In genomic region chr19:12448808-12449207, GRCh38 we compare ENCODE assay signal across 27 cellular contexts. TPM values are rescaled to one million over a fixed set of nuclear protein-coding genes. Genes with fewer than 3 reads are reported as not detected.
DNase-seq lines count a peak whose midpoint lies in the region; ATAC-seq, FAIRE-seq and TF ChIP-seq lines count a peak whose summit lies in the region.
"Had no signal": no experiment of that assay in that cellular context is flagged by ENCODE, and none has a peak within 500 bp of the region (broad histone marks: within the 10 kb centered on the region; RNA-seq: fewer than 3 reads in every experiment).

No MANE protein-coding gene starts in this region.

- CTCF ChIA-PET in HepG2 (lab: Yijun Ruan, JAX; ENCODE audit: low intra/inter-chr PET ratio, low total read pairs) = no interaction called here
- CTCF ChIA-PET in naive thymus-derived CD4-positive, alpha-beta T cell (lab: Charles Lee) = no interaction called here

- TF ChIP-seq RAD21 in HepG2 (CRISPR knock-in tag; IDR thresholded peaks at IDR 0.05) = no peak

- no peak for TF ChIP-seq POLR2A in HepG2 (IDR thresholded peaks at IDR 0.05; ENCODE audit: insufficient read depth in 1 of 2, low read depth in 2 of 2, low read length in 2 of 2)
- TF ChIP-seq POLR2A in right lobe of liver (IDR thresholded peaks at IDR 0.05) = no peak

- WGBS in HepG2 (ENCODE audit: low lambda C conversion rate) = 44% methylated on average over 2 of the region's 2 CpGs
- no CpG with 5 or more reads among the region's 2 CpGs for WGBS in right lobe of liver (ENCODE audit: insufficient coverage, low coverage, low lambda C conversion rate, missing lambda C conversion rate)
- 46 to 48% methylated on average over 2 of the region's 2 CpGs for WGBS in aorta, 2 donors

- H3K9me3 ChIP-seq in HepG2 (ENCODE audit: low read length) (no peaks in the 10 kb centered on the region), right lobe of liver (peaks cover 0 to 5% (median 0%) of the 10 kb centered on the region in 4 donors), aorta (ENCODE audit: control insufficient read depth, low read length) (peaks cover 6% of the 10 kb centered on the region)
- peaks cover 0 to 16% (median 6%) of the 10 kb centered on the region in 3 experiments for H3K9me3 ChIP-seq in naive thymus-derived CD4-positive, alpha-beta T cell (ENCODE audit: control insufficient read depth in 2 of 3, low read length in 3 of 3)

- no peak overlapping the region for H3K27ac Mint-ChIP-seq in naive thymus-derived CD4-positive, alpha-beta T cell
- H3K27ac Mint-ChIP-seq: CD14-positive monocyte; CD4-positive, alpha-beta memory T cell; CD8-positive, alpha-beta memory T cell had no signal

- TF ChIP-seq EP300 in HepG2 (IDR thresholded peaks at IDR 0.05; ENCODE audit: low read depth in 2 of 2, low read length in 2 of 2) = no peak
- TF ChIP-seq EP300 in HepG2 (CRISPR knock-in tag; IDR thresholded peaks at IDR 0.05; ENCODE audit: borderline replicate concordance) = no peak

- peak; percentile 79 for ATAC-seq in HepG2
- ATAC-seq in right lobe of liver = no peak
- ATAC-seq in naive thymus-derived CD4-positive, alpha-beta T cell = no peak
- no peak for ATAC-seq in aorta (ENCODE audit: low FRiP score)
- ATAC-seq: GM12878 had no signal

- no peaks in the 10 kb centered on the region for H4K20me1 ChIP-seq in HepG2 (ENCODE audit: insufficient read depth, low read length)
- H4K20me1 ChIP-seq: BLaER1 had no signal

- POLR2A ChIA-PET in HepG2 (lab: Yijun Ruan, JAX) = no interaction called here
- POLR2A ChIA-PET in naive thymus-derived CD4-positive, alpha-beta T cell (lab: Charles Lee) = no interaction called here

- FAIRE-seq in HepG2 (lab: Jason Lieb, UNC) = no peak
- FAIRE-seq: A204.1, GM12878, GM12892, GM18507 had no signal

- H3K9me3 Mint-ChIP-seq in naive thymus-derived CD4-positive, alpha-beta T cell = peaks cover 0 to 53% (median 25%) of the 10 kb centered on the region in 11 donors

- no peak overlapping the region for H3K4me3 Mint-ChIP-seq in naive thymus-derived CD4-positive, alpha-beta T cell
- H3K4me3 Mint-ChIP-seq: CD14-positive monocyte; CD4-positive, alpha-beta memory T cell; CD4-positive, CD25-positive, alpha-beta regulatory T cell; CD8-positive, alpha-beta memory T cell had no signal

- H3K27me3 ChIP-seq in HepG2 (ENCODE audit: control insufficient read depth in 1 of 2, insufficient read depth in 2 of 2, low read length in 2 of 2) (no peaks in the 10 kb centered on the region), right lobe of liver (no peaks in the 10 kb centered on the region), aorta (ENCODE audit: control insufficient read depth in 1 of 2, insufficient read depth in 2 of 2, low read length in 1 of 2) (no peaks in the 10 kb centered on the region)
- H3K27me3 ChIP-seq in naive thymus-derived CD4-positive, alpha-beta T cell (ENCODE audit: control insufficient read depth in 2 of 2, insufficient read depth in 2 of 2, low read length in 2 of 2) = no peaks in the 10 kb centered on the region
- H3K27me3 ChIP-seq: BE2C, BLaER1 had no signal

- H3K4me1 ChIP-seq in HepG2 (ENCODE audit: insufficient read depth, low read length) = no peaks in the 10 kb centered on the region
- no peaks in the 10 kb centered on the region for H3K4me1 ChIP-seq in right lobe of liver
- no peaks in the 10 kb centered on the region for H3K4me1 ChIP-seq in naive thymus-derived CD4-positive, alpha-beta T cell (ENCODE audit: control insufficient read depth in 2 of 2, insufficient read depth in 2 of 2, low read length in 2 of 2)
- no peaks in the 10 kb centered on the region for H3K4me1 ChIP-seq in aorta (ENCODE audit: control insufficient read depth in 1 of 2, insufficient read depth in 2 of 2, low read length in 2 of 2)
- H3K4me1 ChIP-seq: BE2C, BLaER1 had no signal

- peaks cover 6 to 33% (median 21%) of the 10 kb centered on the region in 5 donors for H3K36me3 Mint-ChIP-seq in naive thymus-derived CD4-positive, alpha-beta T cell

- H3K36me3 ChIP-seq in HepG2 (replicated peaks in 1 of 2; ENCODE audit: control insufficient read depth in 1 of 2, insufficient read depth in 2 of 2, low read length in 2 of 2) (no peaks in the 10 kb centered on the region), right lobe of liver (no peaks in the 10 kb centered on the region), aorta (ENCODE audit: control insufficient read depth in 1 of 2, insufficient read depth in 2 of 2, low read length in 1 of 2) (no peaks in the 10 kb centered on the region)
- no peaks in the 10 kb centered on the region for H3K36me3 ChIP-seq in naive thymus-derived CD4-positive, alpha-beta T cell (ENCODE audit: control insufficient read depth in 2 of 3, insufficient read depth in 3 of 3, low read length in 3 of 3)
- H3K36me3 ChIP-seq: BE2C had no signal

- no peak overlapping the region for H2AFZ ChIP-seq in HepG2 (ENCODE audit: low read length)

- no peak overlapping the region for H3K9ac ChIP-seq in HepG2 (ENCODE audit: insufficient read depth, low read depth, low read length)
- H3K9ac ChIP-seq: BLaER1 had no signal

- intact Hi-C loops in HepG2 (cut with micrococcal nuclease; ENCODE audit: unreplicated experiment) (no loop called here), right lobe of liver (cut with DNase I) (no loop called here), aorta (cut with DNase I) (no loop called here)
- intact Hi-C loops in naive thymus-derived CD4-positive, alpha-beta T cell (cut with micrococcal nuclease) = no loop called here

- H3K79me2 ChIP-seq in HepG2 (ENCODE audit: insufficient read depth, low read length) = no peaks in the 10 kb centered on the region

- H3K4me1 Mint-ChIP-seq in naive thymus-derived CD4-positive, alpha-beta T cell = no peaks in the 10 kb centered on the region
- H3K4me1 Mint-ChIP-seq: CD14-positive monocyte; CD4-positive, alpha-beta memory T cell; CD4-positive, CD25-positive, alpha-beta regulatory T cell; CD8-positive, alpha-beta memory T cell had no signal

- H3K4me2 ChIP-seq in HepG2 (ENCODE audit: low read depth, low read length) = no peak overlapping the region
- H3K4me2 ChIP-seq: BLaER1 had no signal

- TF ChIP-seq CTCF in HepG2 (CRISPR knock-in tag; IDR thresholded peaks at IDR 0.05) (peak; percentile 68), right lobe of liver (IDR thresholded peaks at IDR 0.05) (no peak), GM20000 (IDR thresholded peaks at IDR 0.05; ENCODE audit: extremely low read depth, missing control alignments) (no peak)

- no TSS peak for BruUV-seq in HepG2 (replicated peaks; lab: Mats Ljungman, UMichigan)

- peak; percentile 21 for DNase-seq in HepG2 (ENCODE audit: low spot score)
- no peak for DNase-seq in right lobe of liver
- peak; percentile 26 for DNase-seq in NCI-H146 treated with DMSO at 0.1 percent for 48 hours (lab: John Stamatoyannopoulos, UW; ENCODE audit: unreplicated experiment)
- DNase-seq in NCI-H69 (lab: John Stamatoyannopoulos, UW) = peak; percentile 9
- DNase-seq in naive thymus-derived CD4-positive, alpha-beta T cell = no peak
- DNase-seq in aorta = no peak
- no peak for DNase-seq in GM20000 (ENCODE audit: low spot score)
- DNase-seq: 8988T; ACHN; BE2C; C1 segment of cervical spinal cord; CD4-positive, alpha-beta memory T cell; CD4-positive, CD25-positive, alpha-beta regulatory T cell; CD8-positive, alpha-beta memory T cell; COR-L47; DMS 273 treated with DMSO at 0.1 percent for 48 hours; DMS153; DMS79; DND-41; EL; GDM1 had no signal

- H3K4me3 ChIP-seq in HepG2 (replicated peaks in 1 of 3; ENCODE audit: insufficient read depth in 1 of 3, low read depth in 2 of 3, low read length in 3 of 3) = no peak overlapping the region
- H3K4me3 ChIP-seq in right lobe of liver = no peak overlapping the region
- H3K4me3 ChIP-seq in naive thymus-derived CD4-positive, alpha-beta T cell (ENCODE audit: low read length) = no peak overlapping the region
- no peak overlapping the region for H3K4me3 ChIP-seq in aorta (ENCODE audit: low read length in 2 of 2)
- H3K4me3 ChIP-seq: BLaER1, GM12878 had no signal

- H3K27me3 Mint-ChIP-seq in naive thymus-derived CD4-positive, alpha-beta T cell = no peaks in the 10 kb centered on the region
- H3K27me3 Mint-ChIP-seq: CD4-positive, alpha-beta memory T cell; CD4-positive, CD25-positive, alpha-beta regulatory T cell had no signal

- in situ Hi-C loops in HepG2 (cut with HindIII; ENCODE audit: extremely low pct_ligation_motif_present, low pct_unique_long_range_greater_than_20kb) = no loop called here

- H3K27ac ChIP-seq in HepG2 (ENCODE audit: extremely low read length, insufficient read depth, low read length) (no peak overlapping the region), right lobe of liver (no peak overlapping the region), aorta (ENCODE audit: low read depth in 1 of 2, low read length in 2 of 2) (no peak overlapping the region)
- H3K27ac ChIP-seq in naive thymus-derived CD4-positive, alpha-beta T cell (ENCODE audit: low read depth, low read length) = no peak overlapping the region
- H3K27ac ChIP-seq: BLaER1 had no signal

RNA-seq across cellular contexts. Expression of gene ZNF443, which starts 8.0 kb away (rescaled TPM):
- 19.0 and 24.2 TPM in 2 replicates for total RNA-seq in HepG2 (2016; rRNA removed; fragmentation: Illumina TruSeq; extraction: Trizol)
- 4.8 and 6.3 TPM in 2 replicates for total RNA-seq in HepG2 (2016; cell fraction: cytosol; rRNA removed; fragmentation: Illumina TruSeq; extraction: Trizol; ENCODE audit: low read depth)
- total RNA-seq in HepG2 (2016; cell fraction: insoluble cytoplasmic fraction; rRNA removed; fragmentation: Illumina TruSeq; extraction: Trizol) = 17.4 and 23.5 TPM in 2 replicates
- 9.2 and 13.1 TPM in 2 replicates for total RNA-seq in HepG2 (2016; cell fraction: membrane; rRNA removed; fragmentation: Illumina TruSeq; extraction: Trizol)
- total RNA-seq in HepG2 (2016; cell fraction: nucleus; rRNA removed; fragmentation: Illumina TruSeq; extraction: Trizol) = 25.0 and 27.8 TPM in 2 replicates
- 3.5 and 3.6 TPM in 2 replicates for polyA plus RNA-seq in HepG2 (2011; rRNA removed)
- 1.0 and 1.7 TPM in 2 replicates for polyA plus RNA-seq in HepG2 (2011; cell fraction: cytosol; rRNA removed)
- 2.7 and 4.0 TPM in 2 replicates for polyA plus RNA-seq in HepG2 (2011; cell fraction: nucleus; rRNA removed)
- polyA plus RNA-seq in HepG2 (2012) = 3.4 and 5.1 TPM in 2 replicates
- 0.33 and 0.42 TPM in 2 replicates for polyA plus RNA-seq in HepG2 (2016; cell fraction: cytosol; fragmentation: Illumina TruSeq; extraction: Trizol; ENCODE audit: low read depth)
- polyA plus RNA-seq in HepG2 (2016; cell fraction: insoluble cytoplasmic fraction; fragmentation: Illumina TruSeq; extraction: Trizol; ENCODE audit: low read depth) = 6.6 and 7.5 TPM in 2 replicates
- 1.00 and 1.1 TPM in 2 replicates for polyA plus RNA-seq in HepG2 (2016; cell fraction: membrane; fragmentation: Illumina TruSeq; extraction: Trizol; ENCODE audit: low read depth)
- 10.6 and 10.7 TPM in 2 replicates for polyA plus RNA-seq in HepG2 (2016; cell fraction: nucleus; fragmentation: Illumina TruSeq; extraction: Trizol; ENCODE audit: insufficient read depth, low read depth)
- polyA minus RNA-seq in HepG2 (2011; rRNA and poly(A)+ RNA removed; ENCODE audit: low replicate concordance) = 0.87 and 3.0 TPM in 2 replicates
- polyA minus RNA-seq in HepG2 (2011; cell fraction: cytosol; rRNA and poly(A)+ RNA removed) = 6.1 and 6.2 TPM in 2 replicates
- polyA minus RNA-seq in HepG2 (2011; cell fraction: nucleus; rRNA and poly(A)+ RNA removed) = 30.6 and 31.3 TPM in 2 replicates
- 1 to 10 TPM in 5 of 6 experiments, under 1 TPM in 1; 1.00 to 3.1 (median 2.8) TPM for total RNA-seq in right lobe of liver
- total RNA-seq in naive thymus-derived CD4-positive, alpha-beta T cell = 1 to 10 TPM; 3.0 to 9.1 (median 4.1) TPM
- polyA plus RNA-seq in naive thymus-derived CD4-positive, alpha-beta T cell = 1 to 10 TPM; 1.6 to 3.9 TPM
- total RNA-seq in aorta = 1 to 10 TPM; 3.8 to 5.5 TPM
- 1 to 10 TPM; 1.6 to 2.3 TPM for polyA plus RNA-seq in aorta

RNA-seq across cellular contexts. Expression of gene ZNF709, which starts 35.8 kb away (rescaled TPM):
- total RNA-seq in HepG2 (2016; rRNA removed; fragmentation: Illumina TruSeq; extraction: Trizol) (3.9 and 4.7 TPM in 2 replicates), right lobe of liver (under 1 TPM in 5 of 6 experiments, not detected in 1; 0.22 to 0.97 (median 0.49) TPM), aorta (1 to 10 TPM; 5.1 to 5.8 TPM)
- 0.61 and 0.79 TPM in 2 replicates for total RNA-seq in HepG2 (2016; cell fraction: cytosol; rRNA removed; fragmentation: Illumina TruSeq; extraction: Trizol; ENCODE audit: low read depth)
- 3.7 and 4.7 TPM in 2 replicates for total RNA-seq in HepG2 (2016; cell fraction: insoluble cytoplasmic fraction; rRNA removed; fragmentation: Illumina TruSeq; extraction: Trizol)
- total RNA-seq in HepG2 (2016; cell fraction: membrane; rRNA removed; fragmentation: Illumina TruSeq; extraction: Trizol) = 1.3 and 1.5 TPM in 2 replicates
- total RNA-seq in HepG2 (2016; cell fraction: nucleus; rRNA removed; fragmentation: Illumina TruSeq; extraction: Trizol) = 2.9 and 3.6 TPM in 2 replicates
- polyA plus RNA-seq in HepG2 (2011; rRNA removed) (1.0 and 1.5 TPM in 2 replicates), aorta (1 to 10 TPM in 1 of 2 donors, not detected in 1; 1.2 TPM)
- 0.43 and 0.69 TPM in 2 replicates for polyA plus RNA-seq in HepG2 (2011; cell fraction: cytosol; rRNA removed)
- 1.2 and 1.3 TPM in 2 replicates for polyA plus RNA-seq in HepG2 (2011; cell fraction: nucleus; rRNA removed)
- polyA plus RNA-seq in HepG2 (2012) = 0.68 and 1.7 TPM in 2 replicates
- 0.11 and 0.15 TPM in 2 replicates for polyA plus RNA-seq in HepG2 (2016; cell fraction: cytosol; fragmentation: Illumina TruSeq; extraction: Trizol; ENCODE audit: low read depth)
- 1.2 and 1.4 TPM in 2 replicates for polyA plus RNA-seq in HepG2 (2016; cell fraction: insoluble cytoplasmic fraction; fragmentation: Illumina TruSeq; extraction: Trizol; ENCODE audit: low read depth)
- polyA plus RNA-seq in HepG2 (2016; cell fraction: membrane; fragmentation: Illumina TruSeq; extraction: Trizol; ENCODE audit: low read depth) = 0.33 and 0.42 TPM in 2 replicates
- 2.4 and 3.6 TPM in 2 replicates for polyA plus RNA-seq in HepG2 (2016; cell fraction: nucleus; fragmentation: Illumina TruSeq; extraction: Trizol; ENCODE audit: insufficient read depth, low read depth)
- polyA minus RNA-seq in HepG2 (2011; rRNA and poly(A)+ RNA removed; ENCODE audit: low replicate concordance) = 2.2 TPM in 1 of 2 replicates, not detected in the other
- 1.8 and 2.0 TPM in 2 replicates for polyA minus RNA-seq in HepG2 (2011; cell fraction: cytosol; rRNA and poly(A)+ RNA removed)
- polyA minus RNA-seq in HepG2 (2011; cell fraction: nucleus; rRNA and poly(A)+ RNA removed) = 6.6 and 6.8 TPM in 2 replicates
- 1 to 10 TPM; 2.2 to 8.0 (median 5.3) TPM for total RNA-seq in naive thymus-derived CD4-positive, alpha-beta T cell
- 1 to 10 TPM; 2.0 to 3.3 TPM for polyA plus RNA-seq in naive thymus-derived CD4-positive, alpha-beta T cell

RNA-seq across cellular contexts. Expression of gene ZNF799, which starts 47.7 kb away (rescaled TPM):
- total RNA-seq in HepG2 (2016; rRNA removed; fragmentation: Illumina TruSeq; extraction: Trizol) = 17.9 and 27.0 TPM in 2 replicates
- 4.5 and 5.5 TPM in 2 replicates for total RNA-seq in HepG2 (2016; cell fraction: cytosol; rRNA removed; fragmentation: Illumina TruSeq; extraction: Trizol; ENCODE audit: low read depth)
- 17.8 and 28.0 TPM in 2 replicates for total RNA-seq in HepG2 (2016; cell fraction: insoluble cytoplasmic fraction; rRNA removed; fragmentation: Illumina TruSeq; extraction: Trizol)
- 10.2 and 12.9 TPM in 2 replicates for total RNA-seq in HepG2 (2016; cell fraction: membrane; rRNA removed; fragmentation: Illumina TruSeq; extraction: Trizol)
- 17.5 and 19.9 TPM in 2 replicates for total RNA-seq in HepG2 (2016; cell fraction: nucleus; rRNA removed; fragmentation: Illumina TruSeq; extraction: Trizol)
- polyA plus RNA-seq in HepG2 (2011; rRNA removed) = 4.7 and 7.7 TPM in 2 replicates
- polyA plus RNA-seq in HepG2 (2011; cell fraction: cytosol; rRNA removed) = 2.5 and 3.3 TPM in 2 replicates
- polyA plus RNA-seq in HepG2 (2011; cell fraction: nucleus; rRNA removed) = 4.9 and 6.2 TPM in 2 replicates
- 5.2 and 5.9 TPM in 2 replicates for polyA plus RNA-seq in HepG2 (2012)
- polyA plus RNA-seq in HepG2 (2016; cell fraction: cytosol; fragmentation: Illumina TruSeq; extraction: Trizol; ENCODE audit: low read depth) = 0.52 and 0.70 TPM in 2 replicates
- polyA plus RNA-seq in HepG2 (2016; cell fraction: insoluble cytoplasmic fraction; fragmentation: Illumina TruSeq; extraction: Trizol; ENCODE audit: low read depth) = 13.3 and 14.1 TPM in 2 replicates
- 1.5 and 1.7 TPM in 2 replicates for polyA plus RNA-seq in HepG2 (2016; cell fraction: membrane; fragmentation: Illumina TruSeq; extraction: Trizol; ENCODE audit: low read depth)
- polyA plus RNA-seq in HepG2 (2016; cell fraction: nucleus; fragmentation: Illumina TruSeq; extraction: Trizol; ENCODE audit: insufficient read depth, low read depth) = 17.2 and 18.4 TPM in 2 replicates
- polyA minus RNA-seq in HepG2 (2011; rRNA and poly(A)+ RNA removed; ENCODE audit: low replicate concordance) = 1.4 and 4.5 TPM in 2 replicates
- 6.2 and 6.7 TPM in 2 replicates for polyA minus RNA-seq in HepG2 (2011; cell fraction: cytosol; rRNA and poly(A)+ RNA removed)
- 22.3 and 26.4 TPM in 2 replicates for polyA minus RNA-seq in HepG2 (2011; cell fraction: nucleus; rRNA and poly(A)+ RNA removed)
- total RNA-seq in right lobe of liver = 1 to 10 TPM; 2.3 to 2.8 (median 2.7) TPM
- total RNA-seq in naive thymus-derived CD4-positive, alpha-beta T cell = 1 to 10 TPM; 1.7 to 9.9 (median 4.4) TPM
- polyA plus RNA-seq in naive thymus-derived CD4-positive, alpha-beta T cell = 1 to 10 TPM; 4.3 to 8.0 TPM
- 1 to 10 TPM; 5.3 to 7.6 TPM for total RNA-seq in aorta
- 1 to 10 TPM; 2.4 to 3.9 TPM for polyA plus RNA-seq in aorta

Comparison
In these comparisons a context has a peak if more than half of its experiments do, and no peak if none do; other contexts are left out.
1. DNase-seq: peak in HepG2 (single experiment), NCI-H146 treated with DMSO at 0.1 percent for 48 hours (single experiment) and NCI-H69 (single experiment); none in right lobe of liver (0 of 3), naive thymus-derived CD4-positive, alpha-beta T cell (0 of 9), aorta (0 of 2) and GM20000 (single experiment).